In the genomic region with DNA sequence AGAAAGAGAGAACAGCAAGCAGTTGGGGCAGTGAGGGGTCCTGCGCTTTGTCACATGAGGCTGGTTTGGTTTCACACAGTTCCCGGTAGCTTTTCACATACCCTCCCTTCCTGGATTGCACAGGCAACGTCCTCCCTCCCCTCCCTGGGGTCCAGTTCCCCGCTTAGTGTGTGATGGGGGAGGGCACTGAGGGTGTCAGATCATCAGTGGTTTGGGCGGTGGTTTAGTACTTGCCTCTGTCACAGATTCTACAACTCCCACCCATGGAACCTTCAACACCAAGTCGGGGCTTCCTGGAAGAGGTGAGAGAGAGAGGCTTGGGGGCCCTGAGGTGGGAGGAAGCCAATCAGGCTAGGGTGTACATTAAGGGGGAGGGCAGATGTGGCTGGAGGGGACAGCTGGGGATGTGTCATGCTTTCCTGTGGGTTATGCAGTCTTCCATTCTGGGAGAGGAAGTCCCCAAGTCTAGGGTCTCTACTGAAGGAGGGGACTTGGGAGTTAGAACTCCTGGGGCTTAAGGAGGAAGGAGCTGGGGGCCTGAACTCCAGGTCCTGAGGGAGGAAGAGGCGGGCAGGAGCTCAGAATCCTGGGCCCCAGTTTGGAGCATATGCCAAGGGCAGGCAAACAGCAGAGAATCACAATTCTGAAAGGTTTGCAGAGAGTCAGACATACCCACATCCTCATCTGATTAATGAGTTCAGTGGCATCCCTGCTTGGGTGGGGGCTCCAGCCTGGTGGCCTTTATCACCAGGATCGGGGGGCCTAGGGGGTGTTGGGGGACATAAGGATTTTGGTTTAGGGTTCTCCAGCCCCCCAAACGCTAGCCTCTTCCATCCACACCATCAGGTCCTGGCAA, we compare ENCODE assay signal across 9 cellular contexts. TPM values are rescaled to one million over a fixed set of nuclear protein-coding genes. Genes with fewer than 3 reads are reported as not detected.
DNase-seq lines count a peak whose midpoint lies in the region; ATAC-seq and TF ChIP-seq lines count a peak whose summit lies in the region.
"Had no signal": no experiment of that assay in that cellular context is flagged by ENCODE, and none has a peak within 500 bp of the region (broad histone marks: within the 10 kb centered on the region; RNA-seq: fewer than 3 reads in every experiment).

A gene with protein sequence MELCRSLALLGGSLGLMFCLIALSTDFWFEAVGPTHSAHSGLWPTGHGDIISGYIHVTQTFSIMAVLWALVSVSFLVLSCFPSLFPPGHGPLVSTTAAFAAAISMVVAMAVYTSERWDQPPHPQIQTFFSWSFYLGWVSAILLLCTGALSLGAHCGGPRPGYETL (minus strand): TSS at position 6 of the 856 bp plus-strand sequence. CDS start 119 bp downstream, outside the sequence.

- H3K4me1 ChIP-seq in BE2C, result peaks cover 2% of the 10 kb centered on the region; the same call in 1 of the 2 replicates

- no peaks in the 10 kb centered on the region for H3K36me3 ChIP-seq in BE2C
- H3K36me3 ChIP-seq: thoracic aorta had no signal

- peak within 1 kb of the TSS; percentile 24 for H3K4me3 ChIP-seq in GM12865 (ENCODE audit: low read depth, low read length)
- H3K4me3 ChIP-seq in BE2C (ENCODE audit: low read depth, low read length), result no peak within 1 kb of the TSS
- H3K4me3 ChIP-seq: thoracic aorta had no signal

- H3K9me3 ChIP-seq in BE2C, result no peaks in the 10 kb centered on the region
- H3K9me3 ChIP-seq: thoracic aorta had no signal

- peak; percentile 80 for DNase-seq in GM12865 (ENCODE audit: low read depth)
- peak; percentile 74 for DNase-seq in OCI-M1 (lab: John Stamatoyannopoulos, UW)
- peak; percentile 62 for DNase-seq in activated effector memory CD4-positive, alpha-beta T cell treated with Interleukin-2 at 50 U/mL for 16 hours
- DNase-seq in stimulated activated CD4-positive, alpha-beta T cell treated with anti-CD3 and anti-CD28 coated beads, Interleukin-1b, Interleukin-23, amount 100 ng/mL, for 48 hours, result peak; percentile 89
- DNase-seq in DMS53 treated with DMSO at 0.1 percent for 48 hours (lab: John Stamatoyannopoulos, UW; ENCODE audit: unreplicated experiment), result no peak
- no peak for DNase-seq in BE2C

- H3K27me3 ChIP-seq in BE2C, result no peaks in the 10 kb centered on the region

- TF ChIP-seq CTCF in GM12865 (IDR thresholded peaks at IDR 0.05; ENCODE audit: insufficient read depth, low read depth, low read length, missing control alignments) (no peak), BE2C (IDR thresholded peaks at IDR 0.05; ENCODE audit: low read depth, low read length) (no peak)

- ATAC-seq in HG02938 (IDR thresholded peaks at IDR 0.05; ENCODE audit: unreplicated experiment), result no peak
- no peak for ATAC-seq in HG03342 (IDR thresholded peaks at IDR 0.05; ENCODE audit: unreplicated experiment)

RNA-seq across cellular contexts. Expression of the gene that starts here (rescaled TPM):
- 0.54 TPM for polyA plus RNA-seq in BE2C (2012; ENCODE audit: insufficient read depth, insufficient read length, low read depth)

Comparison
In these comparisons a context has a peak if more than half of its experiments do, and no peak if none do; other contexts are left out.
1. DNase-seq: peak in GM12865 (single experiment), OCI-M1 (single experiment), activated effector memory CD4-positive, alpha-beta T cell treated with Interleukin-2 at 50 U/mL for 16 hours (single experiment) and stimulated activated CD4-positive, alpha-beta T cell treated with anti-CD3 and anti-CD28 coated beads, Interleukin-1b, Interleukin-23, amount 100 ng/mL, for 48 hours (single experiment); none in DMS53 treated with DMSO at 0.1 percent for 48 hours (single experiment) and BE2C (single experiment).